31 cellular contexts compared by ENCODE assay signal in the genomic region with DNA sequence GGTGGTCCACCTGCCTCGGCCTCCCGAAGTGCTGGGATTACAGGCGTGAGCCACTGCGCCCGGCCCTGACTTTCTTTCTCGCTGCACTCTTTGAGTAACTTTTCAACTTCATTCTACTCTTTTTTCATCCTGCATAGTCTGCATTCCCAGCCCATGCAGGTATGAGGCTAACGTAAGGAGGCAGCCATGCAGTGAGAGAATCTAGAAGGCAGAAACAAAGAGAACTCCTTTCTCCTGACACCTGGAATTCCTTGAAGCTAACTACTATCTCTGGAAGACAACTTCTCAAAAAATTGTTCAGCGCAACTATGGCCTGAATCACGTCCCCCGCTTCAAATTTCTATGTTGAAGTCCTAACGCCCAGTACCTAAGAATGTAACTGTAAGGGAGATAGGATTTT.
"Had no signal": no experiment of that assay in that cellular context is flagged by ENCODE, and none has a peak within 500 bp of the region (broad histone marks: within the 10 kb centered on the region; RNA-seq: fewer than 3 reads in every experiment).

No MANE protein-coding gene starts in this region.

- H3K4me1 ChIP-seq: ascending aorta, breast epithelium, Peyer's patch had no signal

- H3K4me1 Mint-ChIP-seq: activated CD4-positive, alpha-beta T cell treated with anti-CD3 and anti-CD28 coated beads for 36 hours; activated CD4-positive, alpha-beta T cell treated with anti-CD3 and anti-CD28 coated beads, Interleukin-2, amount 10 ng/mL, durations not matched to agents 7 days and 5 days; activated naive CD4-positive, alpha-beta T cell treated with anti-CD3 and anti-CD28 coated beads, Interleukin-2, amount 50 U/mL, for 24 hours; activated naive CD8-positive, alpha-beta T cell treated with anti-CD3 and anti-CD28 coated beads, Interleukin-2, amount 10 ng/mL, durations not matched to agents 7 days and 5 days had no signal

- DNase-seq: activated CD4-positive, alpha-beta T cell treated with anti-CD3 and anti-CD28 coated beads for 36 hours; activated CD4-positive, alpha-beta T cell treated with anti-CD3 and anti-CD28 coated beads, Interleukin-2, amount 10 ng/mL, durations not matched to agents 7 days and 5 days; activated CD4-positive, alpha-beta T cell treated with anti-CD3 and anti-CD28 coated beads, Interleukin-2, amount 50 U/mL, for 48 hours; activated CD8-positive, alpha-beta T cell treated with anti-CD3 and anti-CD28 coated beads, Interleukin-2, amount 10 ng/mL, durations not matched to agents 7 days and 5 days; activated gamma-delta T cell; activated naive CD4-positive, alpha-beta T cell treated with Interleukin-2 at 50 U/mL for 16 hours; activated naive CD8-positive, alpha-beta T cell treated with anti-CD3 and anti-CD28 coated beads, Interleukin-2, amount 10 ng/mL, durations not matched to agents 7 days and 5 days; activated T-cell treated with anti-CD3 and anti-CD28 coated beads, Interleukin-2, amount 50 U/mL, for 24 hours; amygdala; Karpas-422; KBM-7; NCI-H1105; NCI-H1417 treated with DMSO at 0.1 percent for 48 hours; NCI-H187 treated with DMSO at 0.1 percent for 48 hours; NCI-H2081; NCI-H2171 treated with DMSO at 0.1 percent for 48 hours; NCI-H2227 treated with DMSO at 0.1 percent for 48 hours; NCI-H524; NCI-H69; NK-92 treated with Interleukin-12 subunit alpha and Interleukin-12 subunit beta, amount 100 ng/mL, for 24 hours; PC-3; Peyer's patch; RPMI8226; SW 1271; T-helper 1 cell; T-helper 2 cell; T1000 had no signal

- H3K27ac ChIP-seq: ascending aorta, breast epithelium, Peyer's patch had no signal

- H3K9me3 Mint-ChIP-seq: activated CD4-positive, alpha-beta T cell treated with anti-CD3 and anti-CD28 coated beads, Interleukin-2, amount 10 ng/mL, durations not matched to agents 7 days and 5 days; activated naive CD4-positive, alpha-beta T cell treated with anti-CD3 and anti-CD28 coated beads, Interleukin-2, amount 50 U/mL, for 24 hours; activated naive CD8-positive, alpha-beta T cell treated with anti-CD3 and anti-CD28 coated beads, Interleukin-2, amount 10 ng/mL, durations not matched to agents 7 days and 5 days; activated T-cell treated with anti-CD3 and anti-CD28 coated beads, Interleukin-2, amount 50 U/mL, for 24 hours; activated T-helper 2 cell treated with anti-CD3 and anti-CD28 coated beads, Interferon-gamma antibody, Interleukin-2, Interleukin-4, amounts not matched to agents 10 μg/mL and 5 μg/mL and 100 μg/mL, durations not matched to agents 14 hours and 24 hours and 36 hours had no signal

- H3K4me3 Mint-ChIP-seq: activated CD4-positive, alpha-beta T cell treated with anti-CD3 and anti-CD28 coated beads for 36 hours; activated CD4-positive, alpha-beta T cell treated with anti-CD3 and anti-CD28 coated beads, Interleukin-2, amount 10 ng/mL, durations not matched to agents 7 days and 5 days; activated CD8-positive, alpha-beta T cell treated with anti-CD3 and anti-CD28 coated beads, Interleukin-2, amount 10 ng/mL, durations not matched to agents 7 days and 5 days; activated naive CD4-positive, alpha-beta T cell treated with anti-CD3 and anti-CD28 coated beads, Interleukin-2, amount 50 U/mL, for 24 hours; activated naive CD8-positive, alpha-beta T cell treated with anti-CD3 and anti-CD28 coated beads, Interleukin-2, amount 10 ng/mL, durations not matched to agents 7 days and 5 days; activated T-cell treated with anti-CD3 and anti-CD28 coated beads, Interleukin-2, amount 50 U/mL, for 24 hours had no signal

- H3K36me3 ChIP-seq: ascending aorta, breast epithelium, Peyer's patch had no signal

- H3K4me3 ChIP-seq: ascending aorta, breast epithelium, Peyer's patch had no signal

- H3K27me3 Mint-ChIP-seq: activated CD4-positive, alpha-beta T cell treated with anti-CD3 and anti-CD28 coated beads for 36 hours; activated CD4-positive, alpha-beta T cell treated with anti-CD3 and anti-CD28 coated beads, Interleukin-2, amount 10 ng/mL, durations not matched to agents 7 days and 5 days; activated naive CD4-positive, alpha-beta T cell treated with anti-CD3 and anti-CD28 coated beads, Interleukin-2, amount 50 U/mL, for 24 hours; activated naive CD8-positive, alpha-beta T cell treated with anti-CD3 and anti-CD28 coated beads, Interleukin-2, amount 10 ng/mL, durations not matched to agents 7 days and 5 days; activated T-cell treated with anti-CD3 and anti-CD28 coated beads, Interleukin-2, amount 50 U/mL, for 24 hours had no signal

- H3K9me3 ChIP-seq: ascending aorta, breast epithelium, Peyer's patch had no signal

- H3K27me3 ChIP-seq: ascending aorta, breast epithelium, Peyer's patch had no signal

- H3K27ac Mint-ChIP-seq: activated CD4-positive, alpha-beta T cell treated with anti-CD3 and anti-CD28 coated beads for 36 hours; activated CD4-positive, alpha-beta T cell treated with anti-CD3 and anti-CD28 coated beads, Interleukin-2, amount 10 ng/mL, durations not matched to agents 7 days and 5 days; activated CD8-positive, alpha-beta T cell treated with anti-CD3 and anti-CD28 coated beads, Interleukin-2, amount 10 ng/mL, durations not matched to agents 7 days and 5 days; activated naive CD4-positive, alpha-beta T cell treated with anti-CD3 and anti-CD28 coated beads, Interleukin-2, amount 50 U/mL, for 24 hours; activated naive CD8-positive, alpha-beta T cell treated with anti-CD3 and anti-CD28 coated beads, Interleukin-2, amount 10 ng/mL, durations not matched to agents 7 days and 5 days; activated T-cell treated with anti-CD3 and anti-CD28 coated beads, Interleukin-2, amount 50 U/mL, for 24 hours; activated T-helper 2 cell treated with anti-CD3 and anti-CD28 coated beads, Interferon-gamma antibody, Interleukin-2, Interleukin-4, amounts not matched to agents 10 μg/mL and 5 μg/mL and 100 μg/mL, durations not matched to agents 14 hours and 24 hours and 36 hours had no signal
